In genomic region chr12:115374480-115375187, GRCh38 we compare ENCODE assay signal across 8 cellular contexts.
DNase-seq lines count a peak whose midpoint lies in the region; ATAC-seq and TF ChIP-seq lines count a peak whose summit lies in the region.
"Had no signal": no experiment of that assay in that cellular context is flagged by ENCODE, and none has a peak within 500 bp of the region (broad histone marks: within the 10 kb centered on the region; RNA-seq: fewer than 3 reads in every experiment).

No MANE protein-coding gene starts in this region.

- peaks cover 0 to 5% (median 3%) of the 10 kb centered on the region in 3 donors for H3K27me3 ChIP-seq in skeletal muscle tissue (ENCODE audit: control insufficient read depth in 3 of 3, insufficient read depth in 3 of 3, low read length in 3 of 3)

- peaks cover 4% of the 10 kb centered on the region for H3K9me3 Mint-ChIP-seq in nephron progenitor cell

- H3K4me1 ChIP-seq in skeletal muscle tissue (ENCODE audit: control insufficient read depth in 3 of 3, insufficient read depth in 3 of 3, low read length in 3 of 3), result peaks cover 0 to 3% (median 2%) of the 10 kb centered on the region in 3 donors

- no peak overlapping the region for H3K27ac Mint-ChIP-seq in nephron progenitor cell

- H3K9ac ChIP-seq in SK-N-MC (ENCODE audit: insufficient read length) (no peak overlapping the region), skeletal muscle tissue (ENCODE audit: low read depth in 1 of 3, low read length in 3 of 3) (no peak overlapping the region)

- H3K27ac ChIP-seq in SK-N-MC (peak overlapping the region; percentile 91), skeletal muscle tissue (ENCODE audit: low read depth, low read length) (peak overlapping the region; percentile 13)

- DNase-seq in SK-N-MC (ENCODE audit: low read depth, low spot score), result no peak
- no peak for DNase-seq in activated effector memory CD4-positive, alpha-beta T cell treated with anti-CD3 and anti-CD28 coated beads, Interleukin-2, amount 50 U/mL, for 16 hours
- no peak for DNase-seq in nephron progenitor cell
- no peak for DNase-seq in NCI-H2029 (lab: John Stamatoyannopoulos, UW)
- DNase-seq: NCI-H510A had no signal

- H3K36me3 ChIP-seq in SK-N-MC (ENCODE audit: insufficient read depth, low read length), result no peaks in the 10 kb centered on the region
- H3K36me3 ChIP-seq in skeletal muscle tissue (ENCODE audit: control insufficient read depth in 3 of 3, insufficient read depth in 3 of 3, low read length in 3 of 3), result no peaks in the 10 kb centered on the region

- H3K27me3 Mint-ChIP-seq in nephron progenitor cell (ENCODE audit: low read depth, poor library complexity), result peaks cover 18% of the 10 kb centered on the region

- no peaks in the 10 kb centered on the region for H3K36me3 Mint-ChIP-seq in nephron progenitor cell (ENCODE audit: low read depth)

- no peak overlapping the region for H3K4me3 Mint-ChIP-seq in nephron progenitor cell

- peaks cover 41% of the 10 kb centered on the region for H3K4me1 Mint-ChIP-seq in nephron progenitor cell

- ATAC-seq in GM18873 (IDR thresholded peaks at IDR 0.05; ENCODE audit: low FRiP score, unreplicated experiment) (peak; percentile 18), HG02759 (IDR thresholded peaks at IDR 0.05; ENCODE audit: unreplicated experiment) (peak; percentile 12)

- TF ChIP-seq CTCF in nephron progenitor cell (IDR thresholded peaks at IDR 0.05), result no peak

- H3K9me3 ChIP-seq in SK-N-MC (ENCODE audit: low read depth, low read length), result no peaks in the 10 kb centered on the region
- no peaks in the 10 kb centered on the region for H3K9me3 ChIP-seq in skeletal muscle tissue (ENCODE audit: control insufficient read depth in 3 of 3, low read length in 3 of 3)

- H3K4me3 ChIP-seq in SK-N-MC (no peak overlapping the region), skeletal muscle tissue (ENCODE audit: low read length in 3 of 3) (no peak overlapping the region)
